8 cellular contexts compared by ENCODE assay signal in the genomic region with DNA sequence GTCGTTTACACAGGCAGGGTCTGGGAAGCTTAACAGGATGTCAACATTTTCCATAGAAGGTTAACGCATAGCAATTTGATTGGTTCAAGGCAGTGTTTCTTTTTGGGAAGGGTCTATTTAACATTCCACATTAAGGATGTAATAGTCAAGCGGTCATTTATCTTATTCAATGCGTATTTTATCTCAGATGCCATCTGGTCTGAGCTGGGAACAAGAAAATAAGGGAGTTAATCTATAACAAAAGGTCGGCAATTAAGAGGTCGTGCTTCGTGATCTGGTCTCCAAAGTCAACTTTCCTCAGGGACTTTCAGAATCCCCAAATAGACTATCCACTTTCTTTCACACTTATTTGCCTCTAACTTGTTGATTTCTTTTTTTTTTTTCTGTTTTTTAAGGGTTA. TPM values are rescaled to one million over a fixed set of nuclear protein-coding genes. Genes with fewer than 3 reads are reported as not detected.
DNase-seq lines count a peak whose midpoint lies in the region; ATAC-seq and TF ChIP-seq lines count a peak whose summit lies in the region.

No MANE protein-coding gene starts in this region.

- peak overlapping the region; percentile 91 for H3K4me3 Mint-ChIP-seq in activated T-cell treated with anti-CD3 and anti-CD28 coated beads, Interleukin-2, amount 50 U/mL, for 4 hours
- peak overlapping the region; percentile 97 for H3K4me3 Mint-ChIP-seq in activated naive CD8-positive, alpha-beta T cell treated with anti-CD3 and anti-CD28 coated beads, Interleukin-2, amount 50 U/mL, for 24 hours

- DNase-seq in activated T-cell treated with anti-CD3 and anti-CD28 coated beads, Interleukin-2, amount 50 U/mL, for 4 hours = no peak
- DNase-seq in activated T-cell treated with anti-CD3 and anti-CD28 coated beads, Interleukin-2, amount 50 U/mL, for 48 hours = no peak
- no peak for DNase-seq in activated naive CD8-positive, alpha-beta T cell treated with anti-CD3 and anti-CD28 coated beads, Interleukin-2, amount 50 U/mL, for 24 hours
- DNase-seq in left lung = no peak
- DNase-seq in thyroid gland = no peak
- no peak for DNase-seq in NCI-H2196 treated with DMSO at 0.1 percent for 48 hours (lab: John Stamatoyannopoulos, UW; ENCODE audit: unreplicated experiment)
- no peak for DNase-seq in SKM-1 (lab: John Stamatoyannopoulos, UW; ENCODE audit: unreplicated experiment)
- no peak for DNase-seq in NCI-H1092 (lab: John Stamatoyannopoulos, UW)

- no peaks in the 10 kb centered on the region for H3K9me3 ChIP-seq in left lung
- no peaks in the 10 kb centered on the region for H3K9me3 ChIP-seq in thyroid gland

- H3K27me3 ChIP-seq in left lung (no peaks in the 10 kb centered on the region), thyroid gland (no peaks in the 10 kb centered on the region)

- no peak for ATAC-seq in activated T-cell treated with anti-CD3 and anti-CD28 coated beads, Interleukin-2, amount 50 U/mL, for 4 hours
- ATAC-seq in activated naive CD8-positive, alpha-beta T cell treated with anti-CD3 and anti-CD28 coated beads, Interleukin-2, amount 50 U/mL, for 24 hours = no peak
- no peak for ATAC-seq in left lung

- no peaks in the 10 kb centered on the region for H3K27me3 Mint-ChIP-seq in activated T-cell treated with anti-CD3 and anti-CD28 coated beads, Interleukin-2, amount 50 U/mL, for 4 hours (ENCODE audit: low read depth)
- no peaks in the 10 kb centered on the region for H3K27me3 Mint-ChIP-seq in activated naive CD8-positive, alpha-beta T cell treated with anti-CD3 and anti-CD28 coated beads, Interleukin-2, amount 50 U/mL, for 24 hours

- H3K4me3 ChIP-seq in left lung = peak overlapping the region; percentile 58 to 66
- peak overlapping the region; percentile 10 to 61 (median 48) for H3K4me3 ChIP-seq in thyroid gland (replicated peaks in 1 of 3)

- H3K27ac ChIP-seq in left lung = peak overlapping the region; percentile 92 to 96
- peak overlapping the region; percentile 84 to 91 (median 86) for H3K27ac ChIP-seq in thyroid gland

- H3K36me3 ChIP-seq in left lung (peaks cover 0 to 29% of the 10 kb centered on the region in 2 donors), thyroid gland (peaks cover 0 to 1% of the 10 kb centered on the region in 2 donors)

- WGBS in thyroid gland, 2 donors = 20 to 22% methylated on average over 7 of the region's 7 CpGs

- TF ChIP-seq POLR2A in thyroid gland (IDR thresholded peaks at IDR 0.05) = no peak

- no peaks in the 10 kb centered on the region for H3K9me3 Mint-ChIP-seq in activated T-cell treated with anti-CD3 and anti-CD28 coated beads, Interleukin-2, amount 50 U/mL, for 4 hours
- H3K9me3 Mint-ChIP-seq in activated naive CD8-positive, alpha-beta T cell treated with anti-CD3 and anti-CD28 coated beads, Interleukin-2, amount 50 U/mL, for 24 hours = peaks cover 4% of the 10 kb centered on the region

- TF ChIP-seq CTCF in left lung (IDR thresholded peaks at IDR 0.05) (no peak), thyroid gland (IDR thresholded peaks at IDR 0.05) (no peak)

- H3K4me1 ChIP-seq in left lung = peaks cover 3 to 52% of the 10 kb centered on the region in 2 donors
- H3K4me1 ChIP-seq in thyroid gland = peaks cover 28 to 31% of the 10 kb centered on the region in 2 donors

- H3K4me1 Mint-ChIP-seq in activated T-cell treated with anti-CD3 and anti-CD28 coated beads, Interleukin-2, amount 50 U/mL, for 4 hours (ENCODE audit: low read depth) = peaks cover 67% of the 10 kb centered on the region
- H3K4me1 Mint-ChIP-seq in activated naive CD8-positive, alpha-beta T cell treated with anti-CD3 and anti-CD28 coated beads, Interleukin-2, amount 50 U/mL, for 24 hours = peaks cover 72% of the 10 kb centered on the region

- intact Hi-C loops in left lung (cut with DNase I) = no loop called here
- intact Hi-C loops in thyroid gland (cut with DNase I) = loop anchor here (10.0 kb wide), 1 partner anchor 234 kb away; a partner anchor contains a TSS

- H3K27ac Mint-ChIP-seq in activated naive CD8-positive, alpha-beta T cell treated with anti-CD3 and anti-CD28 coated beads, Interleukin-2, amount 50 U/mL, for 24 hours = peak overlapping the region; percentile 94

- peaks cover 15% of the 10 kb centered on the region for H3K36me3 Mint-ChIP-seq in activated T-cell treated with anti-CD3 and anti-CD28 coated beads, Interleukin-2, amount 50 U/mL, for 4 hours (ENCODE audit: insufficient read depth)
- H3K36me3 Mint-ChIP-seq in activated naive CD8-positive, alpha-beta T cell treated with anti-CD3 and anti-CD28 coated beads, Interleukin-2, amount 50 U/mL, for 24 hours (ENCODE audit: low read depth) = peaks cover 39% of the 10 kb centered on the region

RNA-seq across cellular contexts. Expression of a gene that starts 0.6 kb away (rescaled TPM):
- 10 to 100 TPM; 47.9 to 58.4 (median 49.5) TPM for total RNA-seq in activated T-cell treated with anti-CD3 and anti-CD28 coated beads, Interleukin-2, amount 50 U/mL, for 4 hours
- total RNA-seq in left lung = 100 to 1,000 TPM in 1 of 2 donors, 10 to 100 TPM in 1; 32.6 to 137 TPM
- total RNA-seq in thyroid gland = 10 to 100 TPM; 62.5 to 75.1 (median 63.3) TPM
